10 cellular contexts compared by ENCODE assay signal in genomic region chr11:71228961-71229360, GRCh38. TPM values are rescaled to one million over a fixed set of nuclear protein-coding genes. Genes with fewer than 3 reads are reported as not detected.
"Had no signal": no experiment of that assay in that cellular context is flagged by ENCODE, and none has a peak within 500 bp of the region (broad histone marks: within the 10 kb centered on the region; RNA-seq: fewer than 3 reads in every experiment).

No MANE protein-coding gene starts in this region.

- H3K36me3 ChIP-seq: HAP-1 had no signal

- H3K27ac ChIP-seq: GM23248, HL-60 had no signal

- H3K4me3 ChIP-seq: GM23248, HAP-1 had no signal

- H3K9me3 ChIP-seq: HAP-1 had no signal

- H3K9ac ChIP-seq: GM23248 had no signal

- H2AFZ ChIP-seq: GM23248 had no signal

- H3K4me1 ChIP-seq: HAP-1 had no signal

- DNase-seq: GM23248, GOT3, H7, HFFc6 had no signal

- ATAC-seq: HCT116, HepG2 had no signal

RNA-seq across cellular contexts. Expression of gene SHANK2, which starts 23.4 kb away (rescaled TPM):
- total RNA-seq: H4 had no signal
- polyA plus RNA-seq: IgD-negative memory B cell had no signal
